ENCODE assay signal across 10 cellular contexts in genomic region chr3:65785065-65785645, GRCh38.
DNase-seq lines count a peak whose midpoint lies in the region; ATAC-seq and TF ChIP-seq lines count a peak whose summit lies in the region.
"Had no signal": no experiment of that assay in that cellular context is flagged by ENCODE, and none has a peak within 500 bp of the region (broad histone marks: within the 10 kb centered on the region; RNA-seq: fewer than 3 reads in every experiment).

No MANE protein-coding gene starts in this region.

- peak; percentile 37; the same call in 1 of the 3 replicates for ATAC-seq in DND-41 (ENCODE audit: insufficient read depth, low read depth)
- peak in 2 of 4 donors; percentile 41 to 61 for ATAC-seq in psoas muscle
- ATAC-seq in GM21825 (IDR thresholded peaks at IDR 0.05; ENCODE audit: unreplicated experiment), result no peak
- ATAC-seq in HG02981 (IDR thresholded peaks at IDR 0.05; ENCODE audit: unreplicated experiment), result no peak

- WGBS in psoas muscle, 3 donors, result 32 to 35% (median 32%) methylated on average over 6 of the region's 6 CpGs

- H3K4me1 ChIP-seq in DND-41 (ENCODE audit: insufficient read depth, low read length), result no peaks in the 10 kb centered on the region
- H3K4me1 ChIP-seq in SJCRH30, result peaks cover 3% of the 10 kb centered on the region; the same call in 1 of the 2 replicates
- no peaks in the 10 kb centered on the region for H3K4me1 ChIP-seq in psoas muscle

- peak; percentile 71 for TF ChIP-seq CTCF in DND-41 (IDR thresholded peaks at IDR 0.05; ENCODE audit: borderline replicate concordance, extremely low read depth, low read length, poor library complexity, severe bottlenecking)
- peak; percentile 67 for TF ChIP-seq CTCF in fibroblast of the aortic adventitia (IDR thresholded peaks at IDR 0.05; ENCODE audit: insufficient read depth, low read length)
- TF ChIP-seq CTCF in psoas muscle (IDR thresholded peaks at IDR 0.05), result peak; percentile 77

- H3K27ac ChIP-seq in DND-41 (ENCODE audit: low read length) (no peak overlapping the region), SJCRH30 (no peak overlapping the region), psoas muscle (no peak overlapping the region)
- H3K27ac ChIP-seq: neutrophil, SJSA1 had no signal

- H3K36me3 ChIP-seq in DND-41 (ENCODE audit: insufficient read depth, low read length) (no peaks in the 10 kb centered on the region), SJCRH30 (no peaks in the 10 kb centered on the region), psoas muscle (ENCODE audit: insufficient read depth in 1 of 2, low read depth in 1 of 2) (no peaks in the 10 kb centered on the region)
- H3K36me3 ChIP-seq: neutrophil, SJSA1 had no signal

- H3K79me2 ChIP-seq in DND-41 (ENCODE audit: insufficient read depth, low read length), result no peaks in the 10 kb centered on the region

- H3K9me3 ChIP-seq in DND-41 (ENCODE audit: insufficient read depth, low read length, severe bottlenecking), result no peaks in the 10 kb centered on the region
- no peaks in the 10 kb centered on the region for H3K9me3 ChIP-seq in SJCRH30 (replicated peaks)
- H3K9me3 ChIP-seq in psoas muscle, result no peaks in the 10 kb centered on the region
- H3K9me3 ChIP-seq: neutrophil, SJSA1 had no signal

- no peak overlapping the region for H3K4me3 ChIP-seq in DND-41 (ENCODE audit: low read depth in 1 of 2, low read length in 2 of 2)
- no peak overlapping the region for H3K4me3 ChIP-seq in SJCRH30
- no peak overlapping the region for H3K4me3 ChIP-seq in fibroblast of the aortic adventitia (ENCODE audit: low read depth, low read length)
- no peak overlapping the region for H3K4me3 ChIP-seq in psoas muscle
- H3K4me3 ChIP-seq: SJSA1 had no signal

- no peaks in the 10 kb centered on the region for H3K27me3 ChIP-seq in DND-41 (ENCODE audit: insufficient read depth, low read length, poor library complexity)
- H3K27me3 ChIP-seq in SJCRH30, result no peaks in the 10 kb centered on the region
- no peaks in the 10 kb centered on the region for H3K27me3 ChIP-seq in psoas muscle (ENCODE audit: insufficient read depth in 3 of 3, low read length in 2 of 3)
- H3K27me3 ChIP-seq: neutrophil, SJSA1 had no signal

- H2AFZ ChIP-seq in DND-41 (ENCODE audit: low read depth, low read length), result no peak overlapping the region

- H3K9ac ChIP-seq in DND-41 (ENCODE audit: low read depth, low read length), result no peak overlapping the region

- DNase-seq in DND-41, result no peak
- DNase-seq in Kasumi-1 (lab: John Stamatoyannopoulos, UW), result peak; percentile 73 to 91
- DNase-seq in SJCRH30, result peak; percentile 15 to 71
- peak; percentile 84 for DNase-seq in fibroblast of the aortic adventitia (ENCODE audit: low read depth)
- DNase-seq in psoas muscle, result no peak
- no peak for DNase-seq in NCI-H187 treated with DMSO at 0.1 percent for 48 hours (lab: John Stamatoyannopoulos, UW)

- no peaks in the 10 kb centered on the region for H4K20me1 ChIP-seq in DND-41 (ENCODE audit: insufficient read depth, low read length)

- H3K4me2 ChIP-seq in DND-41 (ENCODE audit: insufficient read depth, low read length), result no peak overlapping the region

- intact Hi-C loops in psoas muscle (cut with DNase I), result loop anchor here (2.0 to 10.0 kb wide), 6 partner anchors 120 to 412 kb away; partner anchors contain the start of gene MAGI1 (in 1 of the 2)

Comparison
In these comparisons a context has a peak if more than half of its experiments do, and no peak if none do; other contexts are left out.
1. DNase-seq: peak in Kasumi-1 (2 of 2), SJCRH30 (2 of 2) and fibroblast of the aortic adventitia (single experiment); none in DND-41 (single experiment), psoas muscle (0 of 2) and NCI-H187 treated with DMSO at 0.1 percent for 48 hours (single experiment).
2. Peak in every context shown above with its lines, with median percentiles within 50 percentile points of each other: CTCF ChIP-seq.